Comparison of ENCODE assay signal across 11 cellular contexts in the genomic region with DNA sequence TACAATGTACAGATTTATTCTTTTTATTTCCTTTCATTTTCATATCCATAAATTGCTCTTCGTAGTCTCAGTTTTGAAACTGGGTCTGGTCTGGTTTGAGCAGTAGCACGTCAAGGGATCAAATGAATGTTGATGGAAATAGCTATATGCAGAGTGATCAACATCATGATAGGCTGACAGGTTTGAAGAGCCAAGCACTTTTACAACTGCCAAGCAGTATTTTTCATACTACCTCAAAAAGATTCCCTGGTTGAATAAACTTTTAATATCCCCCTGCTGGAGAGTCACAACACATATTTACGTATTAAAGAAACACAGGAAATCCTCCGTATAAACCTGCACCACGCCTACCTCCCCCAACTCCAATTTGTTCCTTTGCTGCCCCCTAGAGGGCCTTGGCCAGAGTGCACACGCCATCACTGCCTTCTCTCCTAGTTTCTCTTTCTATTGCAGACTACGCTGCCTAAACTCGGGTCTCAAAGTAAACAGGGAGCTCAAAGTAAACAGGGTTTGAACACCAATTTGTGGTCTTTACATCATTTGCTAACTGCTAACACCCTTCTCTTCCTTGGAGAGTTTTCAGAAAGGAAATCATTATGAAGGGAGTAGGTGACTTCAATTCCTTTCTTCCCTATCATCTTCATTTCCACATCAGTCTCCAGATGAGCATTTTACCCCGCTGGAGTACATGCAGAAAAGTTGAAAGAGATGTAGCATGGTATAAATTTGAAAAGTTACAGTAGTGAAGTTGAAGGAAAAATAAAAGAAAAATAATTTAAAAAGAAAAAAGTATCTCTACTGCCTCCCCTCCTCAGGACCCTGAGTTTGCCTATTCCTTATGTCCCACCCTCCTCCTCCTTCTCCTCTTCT. TPM values are rescaled to one million over a fixed set of nuclear protein-coding genes. Genes with fewer than 3 reads are reported as not detected.
DNase-seq lines count a peak whose midpoint lies in the region; ATAC-seq and TF ChIP-seq lines count a peak whose summit lies in the region.
"Not testable (repeated sequence)": the region's sequence is repeated elsewhere in the genome, so short reads cannot be mapped to it uniquely, and the experiment has no call there.
"Had no signal": no experiment of that assay in that cellular context is flagged by ENCODE, and none has a peak within 500 bp of the region (broad histone marks: within the 10 kb centered on the region; RNA-seq: fewer than 3 reads in every experiment).

No MANE protein-coding gene starts in this region.

- TF ChIP-seq CTCF in RWPE2 (IDR thresholded peaks at IDR 0.05; ENCODE audit: poor library complexity, severe bottlenecking) = not testable (repeated sequence)
- TF ChIP-seq CTCF in left lung (IDR thresholded peaks at IDR 0.05) = peak in 1 of 2 donors; percentile 16

- H3K4me1 Mint-ChIP-seq in central memory CD8-positive, alpha-beta T cell; stimulated activated naive CD8-positive, alpha-beta T cell treated with anti-CD3 and anti-CD28 coated beads, Interleukin-15, amount 100 ng/mL, for 72 hours: not testable (repeated sequence)

- DNase-seq in RWPE2 (ENCODE audit: low spot score); central memory CD8-positive, alpha-beta T cell (ENCODE audit: low spot score in 2 of 2); left lung; stimulated activated naive CD8-positive, alpha-beta T cell treated with anti-CD3 and anti-CD28 coated beads, Interleukin-15, amount 100 ng/mL, for 72 hours: not testable (repeated sequence)

- intact Hi-C loops in left lung (cut with DNase I) = not testable (repeated sequence)

- not testable (repeated sequence) for H3K9me3 ChIP-seq in RWPE2 (ENCODE audit: severe bottlenecking); left lung

- H3K36me3 Mint-ChIP-seq in central memory CD8-positive, alpha-beta T cell (ENCODE audit: insufficient read depth) = not testable (repeated sequence)

- H3K36me3 ChIP-seq in RWPE2 (ENCODE audit: low read depth); left lung: not testable (repeated sequence)

- H3K4me1 ChIP-seq in RWPE2 (ENCODE audit: insufficient read depth, poor library complexity, severe bottlenecking); left lung: not testable (repeated sequence)

- peak; percentile 95 for ATAC-seq in GM18858 (IDR thresholded peaks at IDR 0.05; ENCODE audit: unreplicated experiment)
- ATAC-seq in GM21423 (IDR thresholded peaks at IDR 0.05; ENCODE audit: unreplicated experiment) = peak; percentile 100
- peak; percentile 100 for ATAC-seq in HG02884 (IDR thresholded peaks at IDR 0.05; ENCODE audit: unreplicated experiment)
- ATAC-seq in HG03457 (IDR thresholded peaks at IDR 0.05; ENCODE audit: unreplicated experiment) = peak; percentile 99
- peak; percentile 84 for ATAC-seq in RWPE2 (ENCODE audit: low read depth)
- peak; percentile 83 for ATAC-seq in central memory CD8-positive, alpha-beta T cell (replicated peaks; ENCODE audit: extremely low read depth, poor library complexity, severe bottlenecking)
- ATAC-seq in left lung = peak; percentile 91
- peak; percentile 94 for ATAC-seq in stimulated activated naive CD8-positive, alpha-beta T cell treated with anti-CD3 and anti-CD28 coated beads, Interleukin-15, amount 100 ng/mL, for 72 hours

- not testable (repeated sequence) for H3K27me3 Mint-ChIP-seq in central memory CD8-positive, alpha-beta T cell; stimulated activated naive CD8-positive, alpha-beta T cell treated with anti-CD3 and anti-CD28 coated beads, Interleukin-15, amount 100 ng/mL, for 72 hours

- not testable (repeated sequence) for H3K4me3 ChIP-seq in RWPE2 (ENCODE audit: severe bottlenecking); left lung

- H3K27ac ChIP-seq in RWPE2 (ENCODE audit: poor library complexity, severe bottlenecking); left lung: not testable (repeated sequence)

- not testable (repeated sequence) for H3K27ac Mint-ChIP-seq in central memory CD8-positive, alpha-beta T cell (ENCODE audit: low read depth); stimulated activated naive CD8-positive, alpha-beta T cell treated with anti-CD3 and anti-CD28 coated beads, Interleukin-15, amount 100 ng/mL, for 72 hours

- H3K4me3 Mint-ChIP-seq in central memory CD8-positive, alpha-beta T cell; stimulated activated naive CD8-positive, alpha-beta T cell treated with anti-CD3 and anti-CD28 coated beads, Interleukin-15, amount 100 ng/mL, for 72 hours: not testable (repeated sequence)

- not testable (repeated sequence) for H3K9me3 Mint-ChIP-seq in central memory CD8-positive, alpha-beta T cell; stimulated activated naive CD8-positive, alpha-beta T cell treated with anti-CD3 and anti-CD28 coated beads, Interleukin-15, amount 100 ng/mL, for 72 hours

- not testable (repeated sequence) for H3K27me3 ChIP-seq in RWPE2 (ENCODE audit: insufficient read depth, poor library complexity, severe bottlenecking); left lung

RNA-seq across cellular contexts. Expression of a gene that starts 8.3 kb away (rescaled TPM):
- under 1 TPM; 0.06 to 0.16 TPM for total RNA-seq in left lung
- total RNA-seq: Caco-2, epithelial cell of proximal tubule, mononuclear cell had no signal
